ENCODE assay signal across 1 cellular context in the genomic region with DNA sequence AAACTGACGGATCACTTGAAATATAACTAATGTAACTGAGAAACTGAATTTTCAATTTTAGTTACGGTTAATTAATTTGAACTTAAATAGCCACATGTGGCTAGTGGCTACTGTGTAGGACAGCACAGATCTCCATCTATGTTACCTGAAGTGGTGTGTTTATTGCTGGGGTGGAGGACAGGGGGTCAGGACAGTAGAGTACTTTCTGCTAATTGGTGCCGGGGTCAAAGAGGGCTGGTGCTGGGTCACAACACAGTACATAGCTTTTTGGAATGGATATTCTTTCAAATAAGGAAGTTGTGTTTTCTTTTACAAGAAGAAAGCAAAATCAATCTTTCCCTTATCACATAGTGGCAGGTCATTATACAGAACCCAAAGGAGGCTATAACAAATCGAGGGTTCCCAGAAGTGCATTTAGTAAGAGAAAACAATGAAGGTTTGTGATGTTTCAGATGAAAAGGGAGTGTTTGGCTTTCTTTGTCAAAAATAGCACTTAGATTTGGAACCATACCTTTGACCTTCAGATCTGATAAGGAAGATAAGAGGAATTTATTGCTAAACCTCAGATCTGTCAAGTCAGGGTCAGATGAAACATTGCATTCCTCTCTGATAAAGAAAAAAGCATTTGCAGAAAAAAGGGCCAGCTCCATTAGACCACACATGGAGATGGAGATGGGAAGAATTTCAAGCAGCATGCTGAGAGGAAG.
TF ChIP-seq lines count a peak whose summit lies in the region.

No MANE protein-coding gene starts in this region.

TF ChIP-seq in HepG2, 621 proteins besides CTCF, POLR2A, EP300 and RAD21 (continued from another document and continues in another):
- TF ChIP-seq, protein P1, sequence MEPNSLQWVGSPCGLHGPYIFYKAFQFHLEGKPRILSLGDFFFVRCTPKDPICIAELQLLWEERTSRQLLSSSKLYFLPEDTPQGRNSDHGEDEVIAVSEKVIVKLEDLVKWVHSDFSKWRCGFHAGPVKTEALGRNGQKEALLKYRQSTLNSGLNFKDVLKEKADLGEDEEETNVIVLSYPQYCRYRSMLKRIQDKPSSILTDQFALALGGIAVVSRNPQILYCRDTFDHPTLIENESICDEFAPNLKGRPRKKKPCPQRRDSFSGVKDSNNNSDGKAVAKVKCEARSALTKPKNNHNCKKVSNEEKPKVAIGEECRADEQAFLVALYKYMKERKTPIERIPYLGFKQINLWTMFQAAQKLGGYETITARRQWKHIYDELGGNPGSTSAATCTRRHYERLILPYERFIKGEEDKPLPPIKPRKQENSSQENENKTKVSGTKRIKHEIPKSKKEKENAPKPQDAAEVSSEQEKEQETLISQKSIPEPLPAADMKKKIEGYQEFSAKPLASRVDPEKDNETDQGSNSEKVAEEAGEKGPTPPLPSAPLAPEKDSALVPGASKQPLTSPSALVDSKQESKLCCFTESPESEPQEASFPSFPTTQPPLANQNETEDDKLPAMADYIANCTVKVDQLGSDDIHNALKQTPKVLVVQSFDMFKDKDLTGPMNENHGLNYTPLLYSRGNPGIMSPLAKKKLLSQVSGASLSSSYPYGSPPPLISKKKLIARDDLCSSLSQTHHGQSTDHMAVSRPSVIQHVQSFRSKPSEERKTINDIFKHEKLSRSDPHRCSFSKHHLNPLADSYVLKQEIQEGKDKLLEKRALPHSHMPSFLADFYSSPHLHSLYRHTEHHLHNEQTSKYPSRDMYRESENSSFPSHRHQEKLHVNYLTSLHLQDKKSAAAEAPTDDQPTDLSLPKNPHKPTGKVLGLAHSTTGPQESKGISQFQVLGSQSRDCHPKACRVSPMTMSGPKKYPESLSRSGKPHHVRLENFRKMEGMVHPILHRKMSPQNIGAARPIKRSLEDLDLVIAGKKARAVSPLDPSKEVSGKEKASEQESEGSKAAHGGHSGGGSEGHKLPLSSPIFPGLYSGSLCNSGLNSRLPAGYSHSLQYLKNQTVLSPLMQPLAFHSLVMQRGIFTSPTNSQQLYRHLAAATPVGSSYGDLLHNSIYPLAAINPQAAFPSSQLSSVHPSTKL (CRISPR knock-in tag; IDR thresholded peaks at IDR 0.05): peak; percentile 56; the same call in 1 of the 2 replicates
- TF ChIP-seq ISL2 (CRISPR knock-in tag; IDR thresholded peaks at IDR 0.05): peak; percentile 96
- TF ChIP-seq, protein P2, sequence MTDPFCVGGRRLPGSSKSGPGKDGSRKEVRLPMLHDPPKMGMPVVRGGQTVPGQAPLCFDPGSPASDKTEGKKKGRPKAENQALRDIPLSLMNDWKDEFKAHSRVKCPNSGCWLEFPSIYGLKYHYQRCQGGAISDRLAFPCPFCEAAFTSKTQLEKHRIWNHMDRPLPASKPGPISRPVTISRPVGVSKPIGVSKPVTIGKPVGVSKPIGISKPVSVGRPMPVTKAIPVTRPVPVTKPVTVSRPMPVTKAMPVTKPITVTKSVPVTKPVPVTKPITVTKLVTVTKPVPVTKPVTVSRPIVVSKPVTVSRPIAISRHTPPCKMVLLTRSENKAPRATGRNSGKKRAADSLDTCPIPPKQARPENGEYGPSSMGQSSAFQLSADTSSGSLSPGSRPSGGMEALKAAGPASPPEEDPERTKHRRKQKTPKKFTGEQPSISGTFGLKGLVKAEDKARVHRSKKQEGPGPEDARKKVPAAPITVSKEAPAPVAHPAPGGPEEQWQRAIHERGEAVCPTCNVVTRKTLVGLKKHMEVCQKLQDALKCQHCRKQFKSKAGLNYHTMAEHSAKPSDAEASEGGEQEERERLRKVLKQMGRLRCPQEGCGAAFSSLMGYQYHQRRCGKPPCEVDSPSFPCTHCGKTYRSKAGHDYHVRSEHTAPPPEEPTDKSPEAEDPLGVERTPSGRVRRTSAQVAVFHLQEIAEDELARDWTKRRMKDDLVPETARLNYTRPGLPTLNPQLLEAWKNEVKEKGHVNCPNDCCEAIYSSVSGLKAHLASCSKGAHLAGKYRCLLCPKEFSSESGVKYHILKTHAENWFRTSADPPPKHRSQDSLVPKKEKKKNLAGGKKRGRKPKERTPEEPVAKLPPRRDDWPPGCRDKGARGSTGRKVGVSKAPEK (CRISPR knock-in tag; IDR thresholded peaks at IDR 0.05; ENCODE audit: borderline replicate concordance): no peak
- TF ChIP-seq NR2F2 (IDR thresholded peaks at IDR 0.05; ENCODE audit: borderline replicate concordance, low read depth): peak; percentile 76; the same call in 1 of the 2 replicates
- peak; percentile 69 for TF ChIP-seq BCL6 (CRISPR knock-in tag; IDR thresholded peaks at IDR 0.05)
- no peak for TF ChIP-seq ARNTL (CRISPR knock-in tag; IDR thresholded peaks at IDR 0.05)
- TF ChIP-seq ZNF224 (CRISPR knock-in tag; IDR thresholded peaks at IDR 0.05): no peak
- no peak for TF ChIP-seq ZNF75D (CRISPR knock-in tag; IDR thresholded peaks at IDR 0.05; ENCODE audit: borderline replicate concordance)
- TF ChIP-seq GTF2F1 (IDR thresholded peaks at IDR 0.05; ENCODE audit: low read length): no peak
- TF ChIP-seq TCF7L2 (IDR thresholded peaks at IDR 0.05; ENCODE audit: low read depth, low read length): peak; percentile 47; the same call in 1 of the 2 replicates
- peak; percentile 74 for TF ChIP-seq CREM (IDR thresholded peaks at IDR 0.05)
- no peak for TF ChIP-seq CREM (CRISPR knock-in tag; IDR thresholded peaks at IDR 0.05)
- no peak for TF ChIP-seq ZNF549 (CRISPR knock-in tag; IDR thresholded peaks at IDR 0.05)
- TF ChIP-seq NFE2 (CRISPR knock-in tag; IDR thresholded peaks at IDR 0.05): no peak
- no peak for TF ChIP-seq BORCS8-MEF2B (CRISPR knock-in tag; IDR thresholded peaks at IDR 0.05)
- no peak for TF ChIP-seq ISX (CRISPR knock-in tag; conservative IDR thresholded peaks at IDR 0.05)
- TF ChIP-seq ELF3 (CRISPR knock-in tag; IDR thresholded peaks at IDR 0.05): no peak
- TF ChIP-seq, protein P3, sequence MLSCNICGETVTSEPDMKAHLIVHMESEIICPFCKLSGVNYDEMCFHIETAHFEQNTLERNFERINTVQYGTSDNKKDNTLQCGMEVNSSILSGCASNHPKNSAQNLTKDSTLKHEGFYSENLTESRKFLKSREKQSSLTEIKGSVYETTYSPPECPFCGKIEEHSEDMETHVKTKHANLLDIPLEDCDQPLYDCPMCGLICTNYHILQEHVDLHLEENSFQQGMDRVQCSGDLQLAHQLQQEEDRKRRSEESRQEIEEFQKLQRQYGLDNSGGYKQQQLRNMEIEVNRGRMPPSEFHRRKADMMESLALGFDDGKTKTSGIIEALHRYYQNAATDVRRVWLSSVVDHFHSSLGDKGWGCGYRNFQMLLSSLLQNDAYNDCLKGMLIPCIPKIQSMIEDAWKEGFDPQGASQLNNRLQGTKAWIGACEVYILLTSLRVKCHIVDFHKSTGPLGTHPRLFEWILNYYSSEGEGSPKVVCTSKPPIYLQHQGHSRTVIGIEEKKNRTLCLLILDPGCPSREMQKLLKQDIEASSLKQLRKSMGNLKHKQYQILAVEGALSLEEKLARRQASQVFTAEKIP (CRISPR knock-in tag; IDR thresholded peaks at IDR 0.05; ENCODE audit: borderline replicate concordance): no peak
- TF ChIP-seq HMGA1 (CRISPR knock-in tag; conservative IDR thresholded peaks at IDR 0.05): no peak
- TF ChIP-seq, protein P4, sequence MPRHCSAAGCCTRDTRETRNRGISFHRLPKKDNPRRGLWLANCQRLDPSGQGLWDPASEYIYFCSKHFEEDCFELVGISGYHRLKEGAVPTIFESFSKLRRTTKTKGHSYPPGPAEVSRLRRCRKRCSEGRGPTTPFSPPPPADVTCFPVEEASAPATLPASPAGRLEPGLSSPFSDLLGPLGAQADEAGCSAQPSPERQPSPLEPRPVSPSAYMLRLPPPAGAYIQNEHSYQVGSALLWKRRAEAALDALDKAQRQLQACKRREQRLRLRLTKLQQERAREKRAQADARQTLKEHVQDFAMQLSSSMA (CRISPR knock-in tag; IDR thresholded peaks at IDR 0.05): no peak
- TF ChIP-seq ZNF878 (CRISPR knock-in tag; IDR thresholded peaks at IDR 0.05): no peak
- TF ChIP-seq, protein P5, sequence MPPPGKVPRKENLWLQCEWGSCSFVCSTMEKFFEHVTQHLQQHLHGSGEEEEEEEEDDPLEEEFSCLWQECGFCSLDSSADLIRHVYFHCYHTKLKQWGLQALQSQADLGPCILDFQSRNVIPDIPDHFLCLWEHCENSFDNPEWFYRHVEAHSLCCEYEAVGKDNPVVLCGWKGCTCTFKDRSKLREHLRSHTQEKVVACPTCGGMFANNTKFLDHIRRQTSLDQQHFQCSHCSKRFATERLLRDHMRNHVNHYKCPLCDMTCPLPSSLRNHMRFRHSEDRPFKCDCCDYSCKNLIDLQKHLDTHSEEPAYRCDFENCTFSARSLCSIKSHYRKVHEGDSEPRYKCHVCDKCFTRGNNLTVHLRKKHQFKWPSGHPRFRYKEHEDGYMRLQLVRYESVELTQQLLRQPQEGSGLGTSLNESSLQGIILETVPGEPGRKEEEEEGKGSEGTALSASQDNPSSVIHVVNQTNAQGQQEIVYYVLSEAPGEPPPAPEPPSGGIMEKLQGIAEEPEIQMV (CRISPR knock-in tag; IDR thresholded peaks at IDR 0.05; ENCODE audit: low read depth): no peak
- TF ChIP-seq, protein P6, sequence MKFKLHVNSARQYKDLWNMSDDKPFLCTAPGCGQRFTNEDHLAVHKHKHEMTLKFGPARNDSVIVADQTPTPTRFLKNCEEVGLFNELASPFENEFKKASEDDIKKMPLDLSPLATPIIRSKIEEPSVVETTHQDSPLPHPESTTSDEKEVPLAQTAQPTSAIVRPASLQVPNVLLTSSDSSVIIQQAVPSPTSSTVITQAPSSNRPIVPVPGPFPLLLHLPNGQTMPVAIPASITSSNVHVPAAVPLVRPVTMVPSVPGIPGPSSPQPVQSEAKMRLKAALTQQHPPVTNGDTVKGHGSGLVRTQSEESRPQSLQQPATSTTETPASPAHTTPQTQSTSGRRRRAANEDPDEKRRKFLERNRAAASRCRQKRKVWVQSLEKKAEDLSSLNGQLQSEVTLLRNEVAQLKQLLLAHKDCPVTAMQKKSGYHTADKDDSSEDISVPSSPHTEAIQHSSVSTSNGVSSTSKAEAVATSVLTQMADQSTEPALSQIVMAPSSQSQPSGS (CRISPR knock-in tag; IDR thresholded peaks at IDR 0.05): no peak
- TF ChIP-seq, protein P7, sequence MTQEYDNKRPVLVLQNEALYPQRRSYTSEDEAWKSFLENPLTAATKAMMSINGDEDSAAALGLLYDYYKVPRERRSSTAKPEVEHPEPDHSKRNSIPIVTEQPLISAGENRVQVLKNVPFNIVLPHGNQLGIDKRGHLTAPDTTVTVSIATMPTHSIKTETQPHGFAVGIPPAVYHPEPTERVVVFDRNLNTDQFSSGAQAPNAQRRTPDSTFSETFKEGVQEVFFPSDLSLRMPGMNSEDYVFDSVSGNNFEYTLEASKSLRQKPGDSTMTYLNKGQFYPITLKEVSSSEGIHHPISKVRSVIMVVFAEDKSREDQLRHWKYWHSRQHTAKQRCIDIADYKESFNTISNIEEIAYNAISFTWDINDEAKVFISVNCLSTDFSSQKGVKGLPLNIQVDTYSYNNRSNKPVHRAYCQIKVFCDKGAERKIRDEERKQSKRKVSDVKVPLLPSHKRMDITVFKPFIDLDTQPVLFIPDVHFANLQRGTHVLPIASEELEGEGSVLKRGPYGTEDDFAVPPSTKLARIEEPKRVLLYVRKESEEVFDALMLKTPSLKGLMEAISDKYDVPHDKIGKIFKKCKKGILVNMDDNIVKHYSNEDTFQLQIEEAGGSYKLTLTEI (CRISPR knock-in tag; conservative IDR thresholded peaks at IDR 0.05): no peak
- 0 out of 2 replicates have a peak, but pooled peaks have one; percentile 36 for TF ChIP-seq RCOR2 (CRISPR knock-in tag; IDR thresholded peaks at IDR 0.05)
- TF ChIP-seq ZNF709 (CRISPR knock-in tag; IDR thresholded peaks at IDR 0.05): no peak
- no peak for TF ChIP-seq SETDB1 (CRISPR knock-in tag; IDR thresholded peaks at IDR 0.05; ENCODE audit: borderline replicate concordance)
- TF ChIP-seq ZFP37 (CRISPR knock-in tag; IDR thresholded peaks at IDR 0.05; ENCODE audit: borderline replicate concordance): no peak
- no peak for TF ChIP-seq ZNF34 (CRISPR knock-in tag; IDR thresholded peaks at IDR 0.05; ENCODE audit: borderline replicate concordance)
- peak; percentile 65; the same call in 1 of the 2 replicates for TF ChIP-seq MED13 (CRISPR knock-in tag; IDR thresholded peaks at IDR 0.05)
- no peak for TF ChIP-seq ZNF24 (IDR thresholded peaks at IDR 0.05)
- TF ChIP-seq KLF15 (CRISPR knock-in tag; IDR thresholded peaks at IDR 0.05; ENCODE audit: borderline replicate concordance): no peak
- TF ChIP-seq ZNF335 (CRISPR knock-in tag; IDR thresholded peaks at IDR 0.05): no peak
- TF ChIP-seq, protein P8, sequence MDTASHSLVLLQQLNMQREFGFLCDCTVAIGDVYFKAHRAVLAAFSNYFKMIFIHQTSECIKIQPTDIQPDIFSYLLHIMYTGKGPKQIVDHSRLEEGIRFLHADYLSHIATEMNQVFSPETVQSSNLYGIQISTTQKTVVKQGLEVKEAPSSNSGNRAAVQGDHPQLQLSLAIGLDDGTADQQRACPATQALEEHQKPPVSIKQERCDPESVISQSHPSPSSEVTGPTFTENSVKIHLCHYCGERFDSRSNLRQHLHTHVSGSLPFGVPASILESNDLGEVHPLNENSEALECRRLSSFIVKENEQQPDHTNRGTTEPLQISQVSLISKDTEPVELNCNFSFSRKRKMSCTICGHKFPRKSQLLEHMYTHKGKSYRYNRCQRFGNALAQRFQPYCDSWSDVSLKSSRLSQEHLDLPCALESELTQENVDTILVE (CRISPR knock-in tag; IDR thresholded peaks at IDR 0.05): no peak
- no peak for TF ChIP-seq ZNF343 (CRISPR knock-in tag; IDR thresholded peaks at IDR 0.05)
- TF ChIP-seq, protein P9, sequence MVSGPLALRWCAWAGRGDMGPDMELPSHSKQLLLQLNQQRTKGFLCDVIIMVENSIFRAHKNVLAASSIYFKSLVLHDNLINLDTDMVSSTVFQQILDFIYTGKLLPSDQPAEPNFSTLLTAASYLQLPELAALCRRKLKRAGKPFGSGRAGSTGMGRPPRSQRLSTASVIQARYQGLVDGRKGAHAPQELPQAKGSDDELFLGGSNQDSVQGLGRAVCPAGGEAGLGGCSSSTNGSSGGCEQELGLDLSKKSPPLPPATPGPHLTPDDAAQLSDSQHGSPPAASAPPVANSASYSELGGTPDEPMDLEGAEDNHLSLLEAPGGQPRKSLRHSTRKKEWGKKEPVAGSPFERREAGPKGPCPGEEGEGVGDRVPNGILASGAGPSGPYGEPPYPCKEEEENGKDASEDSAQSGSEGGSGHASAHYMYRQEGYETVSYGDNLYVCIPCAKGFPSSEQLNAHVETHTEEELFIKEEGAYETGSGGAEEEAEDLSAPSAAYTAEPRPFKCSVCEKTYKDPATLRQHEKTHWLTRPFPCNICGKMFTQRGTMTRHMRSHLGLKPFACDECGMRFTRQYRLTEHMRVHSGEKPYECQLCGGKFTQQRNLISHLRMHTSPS (CRISPR knock-in tag; IDR thresholded peaks at IDR 0.05; ENCODE audit: low read depth): no peak
- no peak for TF ChIP-seq POGZ (CRISPR knock-in tag; IDR thresholded peaks at IDR 0.05)
- TF ChIP-seq, protein P10, sequence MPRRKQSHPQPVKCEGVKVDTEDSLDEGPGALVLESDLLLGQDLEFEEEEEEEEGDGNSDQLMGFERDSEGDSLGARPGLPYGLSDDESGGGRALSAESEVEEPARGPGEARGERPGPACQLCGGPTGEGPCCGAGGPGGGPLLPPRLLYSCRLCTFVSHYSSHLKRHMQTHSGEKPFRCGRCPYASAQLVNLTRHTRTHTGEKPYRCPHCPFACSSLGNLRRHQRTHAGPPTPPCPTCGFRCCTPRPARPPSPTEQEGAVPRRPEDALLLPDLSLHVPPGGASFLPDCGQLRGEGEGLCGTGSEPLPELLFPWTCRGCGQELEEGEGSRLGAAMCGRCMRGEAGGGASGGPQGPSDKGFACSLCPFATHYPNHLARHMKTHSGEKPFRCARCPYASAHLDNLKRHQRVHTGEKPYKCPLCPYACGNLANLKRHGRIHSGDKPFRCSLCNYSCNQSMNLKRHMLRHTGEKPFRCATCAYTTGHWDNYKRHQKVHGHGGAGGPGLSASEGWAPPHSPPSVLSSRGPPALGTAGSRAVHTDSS (CRISPR knock-in tag; conservative IDR thresholded peaks at IDR 0.05): no peak
- TF ChIP-seq MYC (CRISPR knock-in tag; IDR thresholded peaks at IDR 0.05; ENCODE audit: borderline replicate concordance): no peak
- TF ChIP-seq ZNF468 (CRISPR knock-in tag; IDR thresholded peaks at IDR 0.05): no peak
